ENCODE assay signal across 17 cellular contexts in genomic region chr18:70029163-70029562, GRCh38.
DNase-seq lines count a peak whose midpoint lies in the region; ATAC-seq and TF ChIP-seq lines count a peak whose summit lies in the region.
"Had no signal": no experiment of that assay in that cellular context is flagged by ENCODE, and none has a peak within 500 bp of the region (broad histone marks: within the 10 kb centered on the region; RNA-seq: fewer than 3 reads in every experiment).

No MANE protein-coding gene starts in this region.

- no peaks in the 10 kb centered on the region for H3K9me3 ChIP-seq in mucosa of descending colon
- H3K9me3 ChIP-seq: testis had no signal

- DNase-seq in activated CD4-positive, alpha-beta T cell treated with anti-CD3 and anti-CD28 coated beads, Interleukin-2, amount 10 ng/mL, durations not matched to agents 24 days and 14 days: no peak
- no peak for DNase-seq in omental fat pad (ENCODE audit: low spot score)
- no peak for DNase-seq in foreskin melanocyte
- no peak for DNase-seq in mucosa of descending colon
- DNase-seq: activated CD4-positive, alpha-beta T cell treated with anti-CD3 and anti-CD28 coated beads, Interleukin-2, amount 10 ng/mL, durations not matched to agents 7 days and 5 days; activated naive CD8-positive, alpha-beta T cell treated with anti-CD3 and anti-CD28 coated beads, Interleukin-2, amount 10 ng/mL, durations not matched to agents 7 days and 5 days; activated T-cell treated with anti-CD3 and anti-CD28 coated beads, Interleukin-2, amount 50 U/mL, for 1 hour; effector memory CD4-positive, alpha-beta T cell; GDM1; naive B cell; NCI-H2171 treated with DMSO at 0.1 percent for 48 hours; SIG-M5; testis had no signal

- H3K9me3 Mint-ChIP-seq in activated CD4-positive, alpha-beta T cell treated with anti-CD3 and anti-CD28 coated beads, Interleukin-2, amount 10 ng/mL, durations not matched to agents 24 days and 14 days: peaks cover 14% of the 10 kb centered on the region
- H3K9me3 Mint-ChIP-seq: activated CD4-positive, alpha-beta T cell treated with anti-CD3 and anti-CD28 coated beads, Interleukin-2, amount 10 ng/mL, durations not matched to agents 7 days and 5 days; activated naive CD8-positive, alpha-beta T cell treated with anti-CD3 and anti-CD28 coated beads, Interleukin-2, amount 10 ng/mL, durations not matched to agents 7 days and 5 days; naive B cell had no signal

- intact Hi-C loops in activated CD4-positive, alpha-beta T cell treated with anti-CD3 and anti-CD28 coated beads, Interleukin-2, amount 10 ng/mL, durations not matched to agents 24 days and 14 days (cut with micrococcal nuclease): no loop called here
- intact Hi-C loops in mucosa of descending colon (cut with DNase I, micrococcal nuclease): no loop called here

- H3K27ac Mint-ChIP-seq in activated CD4-positive, alpha-beta T cell treated with anti-CD3 and anti-CD28 coated beads, Interleukin-2, amount 10 ng/mL, durations not matched to agents 24 days and 14 days: no peak overlapping the region
- H3K27ac Mint-ChIP-seq: activated CD4-positive, alpha-beta T cell treated with anti-CD3 and anti-CD28 coated beads, Interleukin-2, amount 10 ng/mL, durations not matched to agents 7 days and 5 days; activated naive CD8-positive, alpha-beta T cell treated with anti-CD3 and anti-CD28 coated beads, Interleukin-2, amount 10 ng/mL, durations not matched to agents 7 days and 5 days; naive B cell had no signal

- H3K4me1 ChIP-seq in mucosa of descending colon (ENCODE audit: low read depth): no peaks in the 10 kb centered on the region
- H3K4me1 ChIP-seq: testis had no signal

- H3K4me3 Mint-ChIP-seq in activated CD4-positive, alpha-beta T cell treated with anti-CD3 and anti-CD28 coated beads, Interleukin-2, amount 10 ng/mL, durations not matched to agents 24 days and 14 days: no peak overlapping the region
- H3K4me3 Mint-ChIP-seq: activated CD4-positive, alpha-beta T cell treated with anti-CD3 and anti-CD28 coated beads, Interleukin-2, amount 10 ng/mL, durations not matched to agents 7 days and 5 days; activated naive CD8-positive, alpha-beta T cell treated with anti-CD3 and anti-CD28 coated beads, Interleukin-2, amount 10 ng/mL, durations not matched to agents 7 days and 5 days; naive B cell had no signal

- TF ChIP-seq CTCF in omental fat pad (IDR thresholded peaks at IDR 0.05): no peak
- no peak for TF ChIP-seq CTCF in mucosa of descending colon (IDR thresholded peaks at IDR 0.05)

- no peaks in the 10 kb centered on the region for H3K27me3 Mint-ChIP-seq in activated CD4-positive, alpha-beta T cell treated with anti-CD3 and anti-CD28 coated beads, Interleukin-2, amount 10 ng/mL, durations not matched to agents 24 days and 14 days
- H3K27me3 Mint-ChIP-seq: activated CD4-positive, alpha-beta T cell treated with anti-CD3 and anti-CD28 coated beads, Interleukin-2, amount 10 ng/mL, durations not matched to agents 7 days and 5 days; activated naive CD8-positive, alpha-beta T cell treated with anti-CD3 and anti-CD28 coated beads, Interleukin-2, amount 10 ng/mL, durations not matched to agents 7 days and 5 days; naive B cell had no signal

- peaks cover 34% of the 10 kb centered on the region for H3K36me3 Mint-ChIP-seq in activated CD4-positive, alpha-beta T cell treated with anti-CD3 and anti-CD28 coated beads, Interleukin-2, amount 10 ng/mL, durations not matched to agents 24 days and 14 days (ENCODE audit: low read depth)

- no peak overlapping the region for H3K4me3 ChIP-seq in mucosa of descending colon
- H3K4me3 ChIP-seq: testis had no signal

- no peaks in the 10 kb centered on the region for H3K36me3 ChIP-seq in mucosa of descending colon (ENCODE audit: low read depth)

- peak; percentile 57 for ATAC-seq in GM18870 (IDR thresholded peaks at IDR 0.05; ENCODE audit: unreplicated experiment)
- peak; percentile 68 for ATAC-seq in GM21447 (IDR thresholded peaks at IDR 0.05; ENCODE audit: unreplicated experiment)
- ATAC-seq in HG02852 (IDR thresholded peaks at IDR 0.05; ENCODE audit: unreplicated experiment): peak; percentile 35
- peak; percentile 69 for ATAC-seq in HG03432 (IDR thresholded peaks at IDR 0.05; ENCODE audit: unreplicated experiment)
- no peak for ATAC-seq in omental fat pad (ENCODE audit: low FRiP score)
- ATAC-seq in mucosa of descending colon: no peak

- no peaks in the 10 kb centered on the region for H3K4me1 Mint-ChIP-seq in activated CD4-positive, alpha-beta T cell treated with anti-CD3 and anti-CD28 coated beads, Interleukin-2, amount 10 ng/mL, durations not matched to agents 24 days and 14 days

Comparison
In these comparisons a context has a peak if more than half of its experiments do, and no peak if none do; other contexts are left out.
1. ATAC-seq: peak in GM18870 (single experiment), GM21447 (single experiment), HG02852 (single experiment) and HG03432 (single experiment); none in omental fat pad (single experiment) and mucosa of descending colon (single experiment).